In the genomic region with DNA sequence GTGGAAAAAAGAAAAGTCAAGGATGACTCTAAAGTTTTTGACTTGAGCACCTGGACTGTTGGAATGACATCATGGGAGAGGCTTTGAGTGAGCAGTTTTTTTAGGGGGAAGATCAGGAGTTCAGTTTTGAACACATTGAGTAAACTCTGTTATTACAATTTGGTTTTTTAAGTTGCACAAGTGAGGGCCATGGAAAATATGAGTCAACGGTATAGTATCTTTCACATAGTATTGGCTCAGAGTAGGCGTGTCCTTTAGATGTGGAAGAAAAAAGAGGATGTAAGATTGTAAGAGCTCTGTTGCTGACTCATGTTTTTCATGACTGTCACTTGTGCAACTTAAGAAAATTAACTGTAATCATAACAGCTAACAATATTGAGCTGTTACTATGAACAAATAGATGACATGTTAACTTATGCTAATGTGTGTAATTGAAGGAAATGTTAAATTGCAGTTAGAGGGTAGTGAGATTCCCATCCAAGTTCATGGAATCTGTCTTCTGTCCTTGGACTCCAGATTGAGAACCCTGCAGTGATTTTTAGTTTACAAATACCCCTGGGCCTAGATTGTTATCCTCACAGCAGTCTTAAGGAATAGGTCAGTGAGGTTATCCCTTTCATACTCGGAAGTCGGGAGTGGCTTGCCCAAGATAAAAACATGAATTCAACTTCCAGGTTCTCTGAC, we compare ENCODE assay signal across 8 cellular contexts. TPM values are rescaled to one million over a fixed set of nuclear protein-coding genes. Genes with fewer than 3 reads are reported as not detected.
DNase-seq lines count a peak whose midpoint lies in the region; ATAC-seq and TF ChIP-seq lines count a peak whose summit lies in the region.

No MANE protein-coding gene starts in this region.

- no peaks in the 10 kb centered on the region for H3K27me3 ChIP-seq in sigmoid colon

- ATAC-seq in GM21825 (IDR thresholded peaks at IDR 0.05; ENCODE audit: unreplicated experiment) (peak; percentile 91), left colon (peak; percentile 71)
- peak; percentile 94 to 95 for ATAC-seq in activated T-cell treated with anti-CD3 and anti-CD28 coated beads, Interleukin-2, amount 50 U/mL, for 72 hours (replicated peaks in 1 of 2)

- no peak for TF ChIP-seq POLR2A in sigmoid colon (IDR thresholded peaks at IDR 0.05)

- H3K36me3 Mint-ChIP-seq in activated CD4-positive, alpha-beta T cell treated with anti-CD3 and anti-CD28 coated beads, Interleukin-2, amount 10 ng/mL, durations not matched to agents 24 days and 14 days (ENCODE audit: low read depth), result no peaks in the 10 kb centered on the region
- peaks cover 2 to 6% of the 10 kb centered on the region in 2 donors for H3K36me3 Mint-ChIP-seq in activated T-cell treated with anti-CD3 and anti-CD28 coated beads, Interleukin-2, amount 50 U/mL, for 72 hours (ENCODE audit: insufficient read depth in 2 of 2)

- TF ChIP-seq EP300 in sigmoid colon (IDR thresholded peaks at IDR 0.05), result peak in 1 of 4 donors; percentile 26

- no peak overlapping the region for H3K4me3 ChIP-seq in sigmoid colon

- intact Hi-C loops in activated CD4-positive, alpha-beta T cell treated with anti-CD3 and anti-CD28 coated beads, Interleukin-2, amount 10 ng/mL, durations not matched to agents 24 days and 14 days (cut with micrococcal nuclease), result loop anchor here (1.0 to 5.0 kb wide), 11 partner anchors 13 to 716 kb away; a partner anchor contains a TSS
- intact Hi-C loops in left colon (cut with DNase I, micrococcal nuclease), result no loop called here
- intact Hi-C loops in sigmoid colon (cut with DNase I), result no loop called here

- H3K4me1 Mint-ChIP-seq in activated CD4-positive, alpha-beta T cell treated with anti-CD3 and anti-CD28 coated beads, Interleukin-2, amount 10 ng/mL, durations not matched to agents 24 days and 14 days, result peaks cover 22% of the 10 kb centered on the region
- peaks cover 32% of the 10 kb centered on the region for H3K4me1 Mint-ChIP-seq in activated T-cell treated with anti-CD3 and anti-CD28 coated beads, Interleukin-2, amount 50 U/mL, for 72 hours (ENCODE audit: low read depth)

- peak overlapping the region; percentile 10 for H3K4me3 Mint-ChIP-seq in activated CD4-positive, alpha-beta T cell treated with anti-CD3 and anti-CD28 coated beads, Interleukin-2, amount 10 ng/mL, durations not matched to agents 24 days and 14 days
- peak overlapping the region; percentile 6 to 58 for H3K4me3 Mint-ChIP-seq in activated T-cell treated with anti-CD3 and anti-CD28 coated beads, Interleukin-2, amount 50 U/mL, for 72 hours

- H3K4me1 ChIP-seq in sigmoid colon, result no peaks in the 10 kb centered on the region

- H3K27ac ChIP-seq in sigmoid colon, result no peak overlapping the region

- H3K27me3 Mint-ChIP-seq in activated CD4-positive, alpha-beta T cell treated with anti-CD3 and anti-CD28 coated beads, Interleukin-2, amount 10 ng/mL, durations not matched to agents 24 days and 14 days, result peaks cover 2% of the 10 kb centered on the region
- no peaks in the 10 kb centered on the region for H3K27me3 Mint-ChIP-seq in activated T-cell treated with anti-CD3 and anti-CD28 coated beads, Interleukin-2, amount 50 U/mL, for 72 hours (ENCODE audit: low read depth)

- peaks cover 4% of the 10 kb centered on the region for H3K9me3 Mint-ChIP-seq in activated CD4-positive, alpha-beta T cell treated with anti-CD3 and anti-CD28 coated beads, Interleukin-2, amount 10 ng/mL, durations not matched to agents 24 days and 14 days
- peaks cover 5 to 11% of the 10 kb centered on the region in 2 donors for H3K9me3 Mint-ChIP-seq in activated T-cell treated with anti-CD3 and anti-CD28 coated beads, Interleukin-2, amount 50 U/mL, for 72 hours

- 61 to 68% methylated on average over 4 of the region's 4 CpGs for WGBS in sigmoid colon, 2 donors

- no peaks in the 10 kb centered on the region for H3K9me3 ChIP-seq in sigmoid colon

- H3K36me3 ChIP-seq in sigmoid colon, result no peaks in the 10 kb centered on the region

- TF ChIP-seq CTCF in sigmoid colon (IDR thresholded peaks at IDR 0.05), result no peak

- peak; percentile 78 for DNase-seq in activated CD4-positive, alpha-beta T cell treated with anti-CD3 and anti-CD28 coated beads, Interleukin-2, amount 10 ng/mL, durations not matched to agents 24 days and 14 days
- DNase-seq in activated CD4-positive, alpha-beta T cell treated with anti-CD3 and anti-CD28 coated beads for 1 hour, result no peak
- DNase-seq in KBM-7, result peak; percentile 97
- DNase-seq in activated T-cell treated with anti-CD3 and anti-CD28 coated beads, Interleukin-2, amount 50 U/mL, for 72 hours, result peak; percentile 46 to 57
- DNase-seq in left colon, result no peak
- DNase-seq in HK-2 (ENCODE audit: unreplicated experiment), result no peak
- DNase-seq in sigmoid colon, result no peak

- in situ Hi-C loops in KBM-7 (cut with MboI; ENCODE audit: low pct_unique_long_range_greater_than_20kb, low sequenced_read_pairs), result no loop called here

- H3K27ac Mint-ChIP-seq in activated CD4-positive, alpha-beta T cell treated with anti-CD3 and anti-CD28 coated beads, Interleukin-2, amount 10 ng/mL, durations not matched to agents 24 days and 14 days, result peak overlapping the region; percentile 77
- H3K27ac Mint-ChIP-seq in activated T-cell treated with anti-CD3 and anti-CD28 coated beads, Interleukin-2, amount 50 U/mL, for 72 hours, result peak overlapping the region; percentile 99

RNA-seq across cellular contexts. Expression of a gene that starts 48.1 kb away (rescaled TPM):
- 19.7 and 22.1 TPM in 2 replicates for total RNA-seq in activated CD4-positive, alpha-beta T cell treated with anti-CD3 and anti-CD28 coated beads, Interleukin-2, amount 10 ng/mL, durations not matched to agents 24 days and 14 days
- total RNA-seq in activated T-cell treated with anti-CD3 and anti-CD28 coated beads, Interleukin-2, amount 50 U/mL, for 72 hours, result 10 to 100 TPM; 19.4 to 25.5 TPM
- 100 to 1,000 TPM in 1 of 2 donors, 10 to 100 TPM in 1; 57.5 to 105 TPM for total RNA-seq in left colon
- 10 to 100 TPM; 27.6 to 39.1 (median 34.4) TPM for total RNA-seq in sigmoid colon
- 10 to 100 TPM in 1 of 3 donors, 1 to 10 TPM in 2; 4.8 to 21.4 (median 5.5) TPM for polyA plus RNA-seq in sigmoid colon

Comparison
In these comparisons a context has a peak if more than half of its experiments do, and no peak if none do; other contexts are left out.
1. DNase-seq: peak in activated CD4-positive, alpha-beta T cell treated with anti-CD3 and anti-CD28 coated beads, Interleukin-2, amount 10 ng/mL, durations not matched to agents 24 days and 14 days (single experiment), KBM-7 (single experiment) and activated T-cell treated with anti-CD3 and anti-CD28 coated beads, Interleukin-2, amount 50 U/mL, for 72 hours (2 of 2); none in activated CD4-positive, alpha-beta T cell treated with anti-CD3 and anti-CD28 coated beads for 1 hour (single experiment), left colon (0 of 2), HK-2 (single experiment) and sigmoid colon (single experiment).
2. Peak in every context shown above with its lines, with median percentiles within 50 percentile points of each other: ATAC-seq.